ENCODE assay signal across 15 cellular contexts in genomic region chr7:1422512-1423265, GRCh38.
DNase-seq lines count a peak whose midpoint lies in the region; ATAC-seq and FAIRE-seq lines count a peak whose summit lies in the region.
"Had no signal": no experiment of that assay in that cellular context is flagged by ENCODE, and none has a peak within 500 bp of the region (broad histone marks: within the 10 kb centered on the region; RNA-seq: fewer than 3 reads in every experiment).

No MANE protein-coding gene starts in this region.

- peak; percentile 99 for FAIRE-seq in islet of Langerhans (lab: Jason Lieb, UNC)
- FAIRE-seq: small intestine had no signal

- no peak for ATAC-seq in GM18502 (IDR thresholded peaks at IDR 0.05; ENCODE audit: poor library complexity, unreplicated experiment)
- ATAC-seq: activated T-cell treated with anti-CD3 and anti-CD28 coated beads, Interleukin-2, amount 50 U/mL, for 72 hours; PC-3; T-cell had no signal

- DNase-seq in DMS 273 (lab: John Stamatoyannopoulos, UW; ENCODE audit: unreplicated experiment) (peak; percentile 96), NCI-H1105 (lab: John Stamatoyannopoulos, UW) (peak; percentile 100), NCI-H69 (lab: John Stamatoyannopoulos, UW) (peak; percentile 99), NCI-H2196 (lab: John Stamatoyannopoulos, UW; ENCODE audit: unreplicated experiment) (no peak)
- DNase-seq in activated CD8-positive, alpha-beta memory T cell treated with anti-CD3 and anti-CD28 coated beads, Interleukin-2, amount 50 U/mL, for 48 hours, result no peak
- DNase-seq in activated effector memory CD4-positive, alpha-beta T cell treated with Interleukin-2 at 50 U/mL for 16 hours, result no peak
- DNase-seq: activated CD4-positive, alpha-beta T cell treated with anti-CD3 and anti-CD28 coated beads for 4 hours; activated T-cell treated with anti-CD3 and anti-CD28 coated beads, Interleukin-2, amount 50 U/mL, for 72 hours; dermis blood vessel endothelial cell; MV-4-11; PC-3; small intestine; T-cell had no signal

Comparison
In these comparisons a context has a peak if more than half of its experiments do, and no peak if none do; other contexts are left out.
1. DNase-seq: peak in DMS 273 (single experiment), NCI-H1105 (single experiment) and NCI-H69 (single experiment); none in activated CD8-positive, alpha-beta memory T cell treated with anti-CD3 and anti-CD28 coated beads, Interleukin-2, amount 50 U/mL, for 48 hours (single experiment), NCI-H2196 (single experiment) and activated effector memory CD4-positive, alpha-beta T cell treated with Interleukin-2 at 50 U/mL for 16 hours (single experiment).